Comparison of ENCODE assay signal across 19 cellular contexts in genomic region chr5:56459394-56459793, GRCh38.
A peak's percentile ranks its signal among the peaks of the same experiment; 100 is the strongest.
DNase-seq lines count a peak whose midpoint lies in the region; ATAC-seq and TF ChIP-seq lines count a peak whose summit lies in the region.
"Had no signal": no experiment of that assay in that cellular context is flagged by ENCODE, and none has a peak within 500 bp of the region (broad histone marks: within the 10 kb centered on the region; RNA-seq: fewer than 3 reads in every experiment).

No MANE protein-coding gene starts in this region.

- intact Hi-C loops in testis (cut with DNase I; ENCODE audit: low total_unique reads) (no loop called here), mucosa of descending colon (cut with DNase I, micrococcal nuclease) (no loop called here)

- H3K9me3 ChIP-seq in hepatocyte (ENCODE audit: low read depth) (no peaks in the 10 kb centered on the region), testis (no peaks in the 10 kb centered on the region), mucosa of descending colon (no peaks in the 10 kb centered on the region)
- H3K9me3 ChIP-seq: BE2C had no signal

- H3K27me3 ChIP-seq in hepatocyte (no peaks in the 10 kb centered on the region), testis (no peaks in the 10 kb centered on the region)
- H3K27me3 ChIP-seq: BE2C had no signal

- H3K36me3 ChIP-seq in hepatocyte (replicated peaks; ENCODE audit: insufficient read depth, low read depth) (no peaks in the 10 kb centered on the region), testis (ENCODE audit: low read depth, missing control alignments) (no peaks in the 10 kb centered on the region), mucosa of descending colon (ENCODE audit: low read depth) (no peaks in the 10 kb centered on the region)
- H3K36me3 ChIP-seq: BE2C had no signal

- DNase-seq in NCI-H446 treated with DMSO at 0.1 percent for 48 hours (lab: John Stamatoyannopoulos, UW) (peak; percentile 29), hepatocyte (ENCODE audit: low spot score) (no peak), testis (no peak), hepatic stellate cell (ENCODE audit: low spot score) (no peak), NCI-H82 treated with DMSO at 0.1 percent for 48 hours (lab: John Stamatoyannopoulos, UW; ENCODE audit: unreplicated experiment) (no peak), mucosa of descending colon (no peak), DMS53 (lab: John Stamatoyannopoulos, UW) (no peak)
- DNase-seq: ACHN; C1 segment of cervical spinal cord; CD4-positive, CD25-positive, alpha-beta regulatory T cell; CD8-positive, alpha-beta memory T cell; COR-L47; DMS 273 treated with DMSO at 0.1 percent for 48 hours; GM23248; HFFc6 had no signal

- TF ChIP-seq CTCF in VCaP (conservative IDR thresholded peaks at IDR 0.05): no peak
- no peak for TF ChIP-seq CTCF in hepatocyte (IDR thresholded peaks at IDR 0.05; ENCODE audit: poor library complexity)
- no peak for TF ChIP-seq CTCF in testis (IDR thresholded peaks at IDR 0.05)
- no peak for TF ChIP-seq CTCF in mucosa of descending colon (IDR thresholded peaks at IDR 0.05)

- H3K4me3 ChIP-seq in hepatocyte (no peak overlapping the region), testis (no peak overlapping the region), mucosa of descending colon (no peak overlapping the region)
- H3K4me3 ChIP-seq: GM23248 had no signal

- no peak overlapping the region for H2AFZ ChIP-seq in hepatocyte
- H2AFZ ChIP-seq: GM23248 had no signal

- no peak overlapping the region for H3K4me2 ChIP-seq in hepatocyte

- H3K9me2 ChIP-seq in hepatocyte (replicated peaks; ENCODE audit: insufficient read depth): no peaks in the 10 kb centered on the region

- H3K79me2 ChIP-seq in hepatocyte: no peaks in the 10 kb centered on the region

- no peaks in the 10 kb centered on the region for H4K20me1 ChIP-seq in hepatocyte (ENCODE audit: insufficient read depth, poor library complexity, severe bottlenecking)

- H3K27ac ChIP-seq in VCaP (peak overlapping the region; percentile 62), hepatocyte (peak overlapping the region; percentile 73), testis (peak overlapping the region; percentile 12 to 65)
- H3K27ac ChIP-seq: GM23248, HL-60 had no signal

- 58% methylated on average over 1 of the region's 1 CpG for WGBS in hepatocyte (ENCODE audit: low lambda C conversion rate, missing lambda C conversion rate)
- WGBS in testis, 2 donors: 59 to 67% methylated on average over 1 of the region's 1 CpG

- no peak for ATAC-seq in mucosa of descending colon
- ATAC-seq: HCT116 had no signal

- H3K4me1 ChIP-seq in hepatocyte (ENCODE audit: insufficient read depth) (peaks cover 18% of the 10 kb centered on the region), testis (peaks cover 14% of the 10 kb centered on the region), mucosa of descending colon (ENCODE audit: low read depth) (no peaks in the 10 kb centered on the region)

- no peak for TF ChIP-seq POLR2A in testis (IDR thresholded peaks at IDR 0.05)
